ENCODE assay signal across 9 cellular contexts in the genomic region with DNA sequence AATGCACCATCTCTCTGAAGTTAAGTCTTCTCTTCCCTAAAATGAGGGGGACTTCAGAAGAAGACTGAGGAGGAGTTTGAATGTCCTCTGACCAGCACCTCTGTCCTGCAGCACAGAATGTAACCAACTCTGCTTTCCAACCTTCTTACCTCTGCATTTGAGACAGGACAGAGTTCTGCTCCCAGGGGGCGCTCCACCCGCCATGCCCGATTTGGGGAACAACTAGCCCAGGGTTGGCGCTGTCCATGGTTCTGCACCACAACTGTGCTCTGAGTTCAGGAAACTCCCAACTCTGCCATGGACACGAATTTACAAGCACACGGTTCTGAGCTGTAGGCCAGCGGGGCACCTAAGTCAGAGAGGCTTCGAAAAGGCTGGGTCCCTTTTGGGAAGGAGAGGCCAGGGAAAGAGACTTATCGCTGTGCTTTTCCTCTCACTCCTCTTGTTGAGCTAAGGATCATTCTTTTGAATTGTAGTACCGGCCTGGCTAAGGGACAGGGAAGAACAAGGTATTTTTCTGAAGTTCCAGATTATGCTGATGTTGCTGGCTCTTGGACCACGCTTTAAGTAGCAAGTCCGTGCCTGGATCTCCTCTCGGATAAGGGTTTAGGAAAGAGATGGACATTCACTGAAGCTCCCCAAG. TPM values are rescaled to one million over a fixed set of nuclear protein-coding genes. Genes with fewer than 3 reads are reported as not detected.
DNase-seq lines count a peak whose midpoint lies in the region; ATAC-seq, FAIRE-seq and TF ChIP-seq lines count a peak whose summit lies in the region.
"Had no signal": no experiment of that assay in that cellular context is flagged by ENCODE, and none has a peak within 500 bp of the region (broad histone marks: within the 10 kb centered on the region; RNA-seq: fewer than 3 reads in every experiment).

No MANE protein-coding gene starts in this region.

- H3K27ac ChIP-seq in psoas muscle: no peak overlapping the region

- H3K36me3 ChIP-seq in psoas muscle (ENCODE audit: insufficient read depth in 1 of 2, low read depth in 1 of 2): no peaks in the 10 kb centered on the region

- peak; percentile 26 for TF ChIP-seq CTCF in psoas muscle (IDR thresholded peaks at IDR 0.05)

- FAIRE-seq in RCC 7860 (lab: Jason Lieb, UNC): no peak
- FAIRE-seq: A204.1 had no signal

- H3K9me3 ChIP-seq in psoas muscle: no peaks in the 10 kb centered on the region

- 22 to 27% (median 24%) methylated on average over 13 of the region's 13 CpGs for WGBS in psoas muscle, 3 donors

- H3K4me1 ChIP-seq in psoas muscle: no peaks in the 10 kb centered on the region

- H3K27me3 ChIP-seq in psoas muscle (ENCODE audit: insufficient read depth in 3 of 3, low read length in 2 of 3): peaks cover 0 to 7% (median 2%) of the 10 kb centered on the region in 3 donors

- ATAC-seq in psoas muscle (no peak), GM21515 (IDR thresholded peaks at IDR 0.05; ENCODE audit: unreplicated experiment) (no peak), HG03354 (IDR thresholded peaks at IDR 0.05; ENCODE audit: poor library complexity, severe bottlenecking, unreplicated experiment) (no peak)

- H3K4me3 ChIP-seq in psoas muscle: no peak overlapping the region

- intact Hi-C loops in cardiac septum (cut with DNase I) (no loop called here), psoas muscle (cut with DNase I) (no loop called here)

- DNase-seq in DMS 273 (lab: John Stamatoyannopoulos, UW; ENCODE audit: unreplicated experiment) (peak; percentile 76), DMS 273 treated with DMSO at 0.1 percent for 48 hours (lab: John Stamatoyannopoulos, UW) (no peak), RCC 7860 (ENCODE audit: low spot score) (peak; percentile 43), cardiac septum (ENCODE audit: low spot score) (peak; percentile 95), psoas muscle (peak; percentile 74 to 81)
- DNase-seq in activated gamma-delta T cell treated with anti-CD3 and anti-CD28 coated beads, Interleukin-2, amount 50 U/mL, for 16 hours (ENCODE audit: low read depth): peak; percentile 24

RNA-seq across cellular contexts. Expression of gene SIGLEC5, which starts 22.2 kb away (rescaled TPM):
- total RNA-seq in cardiac septum: 0.94 TPM
- total RNA-seq in psoas muscle: under 1 TPM in 2 of 4 donors, not detected in 2; 0.56 to 0.65 TPM
- under 1 TPM in 1 of 3 donors, not detected in 2; 0.01 TPM for polyA plus RNA-seq in psoas muscle

RNA-seq across cellular contexts. Expression of gene ZNF175, which starts 37.0 kb away (rescaled TPM):
- total RNA-seq in cardiac septum (7.8 TPM), psoas muscle (1 to 10 TPM; 4.4 to 8.9 (median 6.7) TPM)
- polyA plus RNA-seq in psoas muscle: 1 to 10 TPM; 2.3 to 6.2 (median 3.0) TPM

RNA-seq across cellular contexts. Expression of gene SIGLEC14, which starts 38.6 kb away (rescaled TPM):
- total RNA-seq in cardiac septum (1.2 TPM), psoas muscle (1 to 10 TPM in 3 of 4 donors, under 1 TPM in 1; 0.93 to 1.9 (median 1.1) TPM)
- under 1 TPM; 0.07 to 0.49 (median 0.10) TPM for polyA plus RNA-seq in psoas muscle
